ENCODE assay signal across 8 cellular contexts in genomic region chr1:25520446-25521061, GRCh38. TPM values are rescaled to one million over a fixed set of nuclear protein-coding genes. Genes with fewer than 3 reads are reported as not detected.
DNase-seq lines count a peak whose midpoint lies in the region; ATAC-seq, FAIRE-seq and TF ChIP-seq lines count a peak whose summit lies in the region.

No MANE protein-coding gene starts in this region.

- H3K27ac ChIP-seq in endothelial cell of umbilical vein (ENCODE audit: insufficient read depth, low read depth, low read length): no peak overlapping the region
- no peak overlapping the region for H3K27ac ChIP-seq in naive thymus-derived CD4-positive, alpha-beta T cell (ENCODE audit: low read depth, low read length)

- H3K9me1 ChIP-seq in endothelial cell of umbilical vein (replicated peaks; ENCODE audit: control insufficient read depth, extremely low read depth, insufficient read depth, low read length): no peaks in the 10 kb centered on the region

- no peaks in the 10 kb centered on the region for H3K79me2 ChIP-seq in endothelial cell of umbilical vein (ENCODE audit: control insufficient read depth, insufficient read depth, low read length)

- peaks cover 0 to 2% of the 10 kb centered on the region in 2 experiments for H3K27me3 ChIP-seq in endothelial cell of umbilical vein (ENCODE audit: control insufficient read depth in 2 of 2, insufficient read depth in 2 of 2, low read length in 2 of 2)
- H3K27me3 ChIP-seq in naive thymus-derived CD4-positive, alpha-beta T cell (ENCODE audit: control insufficient read depth in 2 of 2, insufficient read depth in 2 of 2, low read length in 2 of 2): no peaks in the 10 kb centered on the region

- FAIRE-seq in A204.1 (lab: Jason Lieb, UNC): peak; percentile 85
- FAIRE-seq in endothelial cell of umbilical vein (lab: Jason Lieb, UNC): peak; percentile 87

- CTCF ChIA-PET in activated CD8-positive, alpha-beta memory T cell treated with anti-CD3 and anti-CD28 coated beads, Interleukin-2, amount 10 ng/mL, durations not matched to agents 7 days and 5 days (lab: Charles Lee): interaction anchor here (0.8 to 2.3 kb wide), 24 partner anchors 12 to 301 kb away, joined by 3 to 16 read pairs (median 3); partner anchors contain the start of gene MACO1
- CTCF ChIA-PET in endothelial cell of umbilical vein (lab: Charles Lee): interaction anchor here (0.7 to 3.4 kb wide), 23 partner anchors 10 to 290 kb away, joined by 3 to 20 read pairs (median 4); no protein-coding TSS in a partner anchor
- CTCF ChIA-PET in naive thymus-derived CD4-positive, alpha-beta T cell (lab: Charles Lee): interaction anchor here (0.6 to 12.1 kb wide), 22 partner anchors 13 to 289 kb away, joined by 3 to 227 read pairs (median 5); partner anchors contain the start of gene LDLRAP1

- no peaks in the 10 kb centered on the region for H3K36me3 ChIP-seq in endothelial cell of umbilical vein (ENCODE audit: control insufficient read depth in 2 of 2, extremely low read depth in 1 of 2, insufficient read depth in 2 of 2, low read length in 2 of 2)
- no peaks in the 10 kb centered on the region for H3K36me3 ChIP-seq in naive thymus-derived CD4-positive, alpha-beta T cell (ENCODE audit: control insufficient read depth in 2 of 3, insufficient read depth in 3 of 3, low read length in 3 of 3)

- TF ChIP-seq CTCF in GM13977 (IDR thresholded peaks at IDR 0.05; ENCODE audit: extremely low read depth, insufficient read depth, missing control alignments) (peak; percentile 70), endothelial cell of umbilical vein (IDR thresholded peaks at IDR 0.05; ENCODE audit: extremely low read depth in 1 of 2, insufficient read depth in 1 of 2, low read depth in 1 of 2, low read length in 2 of 2) (peak; percentile 61 to 67)

- peak overlapping the region; percentile 82 for H2AFZ ChIP-seq in endothelial cell of umbilical vein (ENCODE audit: low read depth, low read length)

- no peaks in the 10 kb centered on the region for H3K9me3 ChIP-seq in endothelial cell of umbilical vein (replicated peaks; ENCODE audit: control insufficient read depth, insufficient read depth, low read length)
- no peaks in the 10 kb centered on the region for H3K9me3 ChIP-seq in naive thymus-derived CD4-positive, alpha-beta T cell (ENCODE audit: control insufficient read depth in 2 of 3, low read length in 3 of 3)

- no peak overlapping the region for H3K4me3 Mint-ChIP-seq in activated CD8-positive, alpha-beta memory T cell treated with anti-CD3 and anti-CD28 coated beads, Interleukin-2, amount 10 ng/mL, durations not matched to agents 7 days and 5 days
- no peak overlapping the region for H3K4me3 Mint-ChIP-seq in naive thymus-derived CD4-positive, alpha-beta T cell
- no peak overlapping the region for H3K4me3 Mint-ChIP-seq in stimulated activated naive B cell treated with anti-CD40 and anti-IgM and Interleukin-4, amounts not matched to agents 10 μg/mL and 1 μg/mL and 100 μg/mL, for 72 hours

- no peaks in the 10 kb centered on the region for H3K9me3 Mint-ChIP-seq in activated CD8-positive, alpha-beta memory T cell treated with anti-CD3 and anti-CD28 coated beads, Interleukin-2, amount 10 ng/mL, durations not matched to agents 7 days and 5 days (ENCODE audit: low read depth)
- H3K9me3 Mint-ChIP-seq in naive thymus-derived CD4-positive, alpha-beta T cell: peaks cover 0 to 5% (median 0%) of the 10 kb centered on the region in 11 donors
- H3K9me3 Mint-ChIP-seq in stimulated activated naive B cell treated with anti-CD40 and anti-IgM and Interleukin-4, amounts not matched to agents 10 μg/mL and 1 μg/mL and 100 μg/mL, for 72 hours: peaks cover 4% of the 10 kb centered on the region in 2 donors

- H3K4me1 Mint-ChIP-seq in activated CD8-positive, alpha-beta memory T cell treated with anti-CD3 and anti-CD28 coated beads, Interleukin-2, amount 10 ng/mL, durations not matched to agents 7 days and 5 days: peaks cover 2% of the 10 kb centered on the region
- peaks cover 3 to 18% (median 11%) of the 10 kb centered on the region in 7 donors for H3K4me1 Mint-ChIP-seq in naive thymus-derived CD4-positive, alpha-beta T cell
- H3K4me1 Mint-ChIP-seq in stimulated activated naive B cell treated with anti-CD40 and anti-IgM and Interleukin-4, amounts not matched to agents 10 μg/mL and 1 μg/mL and 100 μg/mL, for 72 hours: peaks cover 0 to 7% of the 10 kb centered on the region in 2 donors

- ATAC-seq in activated CD8-positive, alpha-beta memory T cell treated with anti-CD3 and anti-CD28 coated beads, Interleukin-2, amount 10 ng/mL, durations not matched to agents 7 days and 5 days: peak; percentile 72
- ATAC-seq in naive thymus-derived CD4-positive, alpha-beta T cell: peak; percentile 84
- ATAC-seq in stimulated activated naive B cell treated with anti-CD40 and anti-IgM and Interleukin-4, amounts not matched to agents 10 μg/mL and 1 μg/mL and 100 μg/mL, for 72 hours (replicated peaks): peak; percentile 60 to 63
- no peak for ATAC-seq in HG03354 (IDR thresholded peaks at IDR 0.05; ENCODE audit: poor library complexity, severe bottlenecking, unreplicated experiment)

- in situ Hi-C loops in GM13977 (cut with MboI; ENCODE audit: low pct_unique_long_range_greater_than_20kb, low sequenced_read_pairs, unreplicated experiment): no loop called here

- H3K4me1 ChIP-seq in endothelial cell of umbilical vein (ENCODE audit: control insufficient read depth, extremely low read depth, insufficient read depth, low read length): no peaks in the 10 kb centered on the region
- peaks cover 0 to 5% of the 10 kb centered on the region in 2 donors for H3K4me1 ChIP-seq in naive thymus-derived CD4-positive, alpha-beta T cell (ENCODE audit: control insufficient read depth in 2 of 2, insufficient read depth in 2 of 2, low read length in 2 of 2)

- H3K9ac ChIP-seq in endothelial cell of umbilical vein (replicated peaks; ENCODE audit: extremely low read depth, insufficient read depth, low read length): no peak overlapping the region

- dilution Hi-C loops in endothelial cell of umbilical vein (cut with MboI; ENCODE audit: extremely low pct_ligation_motif_present, low sequenced_read_pairs): no loop called here

- POLR2A ChIA-PET in endothelial cell of umbilical vein (lab: Charles Lee): no interaction called here
- POLR2A ChIA-PET in naive thymus-derived CD4-positive, alpha-beta T cell (lab: Charles Lee): interaction anchor here (0.6 to 11.4 kb wide), 10 partner anchors 15 to 268 kb away, joined by 3 to 85 read pairs (median 4); partner anchors contain the start of gene LDLRAP1

- BruUV-seq in endothelial cell of umbilical vein (replicated peaks; lab: Mats Ljungman, UMichigan): no TSS peak

- DNase-seq in GM13977 (ENCODE audit: low spot score) (peak; percentile 82), NCI-H69 (lab: John Stamatoyannopoulos, UW) (peak; percentile 62), endothelial cell of umbilical vein (ENCODE audit: low read depth, low spot score) (peak; percentile 57)
- DNase-seq in activated CD8-positive, alpha-beta memory T cell treated with anti-CD3 and anti-CD28 coated beads, Interleukin-2, amount 10 ng/mL, durations not matched to agents 7 days and 5 days: peak; percentile 76
- DNase-seq in naive thymus-derived CD4-positive, alpha-beta T cell: peak; percentile 40 to 75 (median 66)
- DNase-seq in stimulated activated naive B cell treated with anti-CD40 and anti-IgM and Interleukin-4, amounts not matched to agents 10 μg/mL and 1 μg/mL and 100 μg/mL, for 72 hours: no peak

- no peak overlapping the region for H3K27ac Mint-ChIP-seq in activated CD8-positive, alpha-beta memory T cell treated with anti-CD3 and anti-CD28 coated beads, Interleukin-2, amount 10 ng/mL, durations not matched to agents 7 days and 5 days
- H3K27ac Mint-ChIP-seq in naive thymus-derived CD4-positive, alpha-beta T cell: peak overlapping the region in 7 of 9 donors; percentile 72 to 94 (median 85)
- H3K27ac Mint-ChIP-seq in stimulated activated naive B cell treated with anti-CD40 and anti-IgM and Interleukin-4, amounts not matched to agents 10 μg/mL and 1 μg/mL and 100 μg/mL, for 72 hours: no peak overlapping the region

- no peak overlapping the region for H3K4me2 ChIP-seq in endothelial cell of umbilical vein (ENCODE audit: insufficient read depth, low read length)

- intact Hi-C loops in endothelial cell of umbilical vein (cut with micrococcal nuclease): loop anchor here (2.0 to 5.0 kb wide), 3 partner anchors 118 to 273 kb away; partner anchors contain the start of gene RSRP1
- intact Hi-C loops in naive thymus-derived CD4-positive, alpha-beta T cell (cut with micrococcal nuclease): loop anchor here (1.0 to 2.0 kb wide), 5 partner anchors 16 to 291 kb away; partner anchors contain the start of gene LDLRAP1 (in 1 of the 2)

- no peaks in the 10 kb centered on the region for H3K27me3 Mint-ChIP-seq in activated CD8-positive, alpha-beta memory T cell treated with anti-CD3 and anti-CD28 coated beads, Interleukin-2, amount 10 ng/mL, durations not matched to agents 7 days and 5 days
- peaks cover 0 to 4% (median 0%) of the 10 kb centered on the region in 5 donors for H3K27me3 Mint-ChIP-seq in naive thymus-derived CD4-positive, alpha-beta T cell
- peaks cover 4% of the 10 kb centered on the region in 2 donors for H3K27me3 Mint-ChIP-seq in stimulated activated naive B cell treated with anti-CD40 and anti-IgM and Interleukin-4, amounts not matched to agents 10 μg/mL and 1 μg/mL and 100 μg/mL, for 72 hours

- H3K4me3 ChIP-seq in endothelial cell of umbilical vein (replicated peaks in 1 of 3; ENCODE audit: insufficient read depth in 1 of 3, low read depth in 1 of 3, low read length in 3 of 3): no peak overlapping the region
- no peak overlapping the region for H3K4me3 ChIP-seq in naive thymus-derived CD4-positive, alpha-beta T cell (ENCODE audit: low read length)

- no peak for TF ChIP-seq POLR2A in endothelial cell of umbilical vein (IDR thresholded peaks at IDR 0.05; ENCODE audit: low read depth, low read length)

- H3K36me3 Mint-ChIP-seq in activated CD8-positive, alpha-beta memory T cell treated with anti-CD3 and anti-CD28 coated beads, Interleukin-2, amount 10 ng/mL, durations not matched to agents 7 days and 5 days: no peaks in the 10 kb centered on the region
- H3K36me3 Mint-ChIP-seq in naive thymus-derived CD4-positive, alpha-beta T cell: peaks cover 0 to 3% (median 0%) of the 10 kb centered on the region in 5 donors
- H3K36me3 Mint-ChIP-seq in stimulated activated naive B cell treated with anti-CD40 and anti-IgM and Interleukin-4, amounts not matched to agents 10 μg/mL and 1 μg/mL and 100 μg/mL, for 72 hours: no peaks in the 10 kb centered on the region

- H4K20me1 ChIP-seq in endothelial cell of umbilical vein (replicated peaks; ENCODE audit: control insufficient read depth, extremely low read depth, insufficient read depth, low read length): no peaks in the 10 kb centered on the region

RNA-seq across cellular contexts. Expression of gene LDLRAP1, which starts 22.9 kb away (rescaled TPM):
- 10 to 100 TPM in 1 of 2 experiments, 1 to 10 TPM in 1; 4.9 to 11.0 TPM for total RNA-seq in activated CD8-positive, alpha-beta memory T cell treated with anti-CD3 and anti-CD28 coated beads, Interleukin-2, amount 10 ng/mL, durations not matched to agents 7 days and 5 days
- total RNA-seq in endothelial cell of umbilical vein: 20.8 and 24.7 TPM in 2 replicates
- polyA plus RNA-seq in endothelial cell of umbilical vein: 23.1 and 23.6 TPM in 2 replicates
- polyA plus RNA-seq in endothelial cell of umbilical vein (2011; cell fraction: cytosol; rRNA removed): 22.0 and 22.9 TPM in 2 replicates
- polyA plus RNA-seq in endothelial cell of umbilical vein (2011; cell fraction: nucleus; rRNA removed): 27.0 and 29.1 TPM in 2 replicates
- 13.5 and 14.5 TPM in 2 replicates for polyA plus RNA-seq in endothelial cell of umbilical vein (2012)
- polyA minus RNA-seq in endothelial cell of umbilical vein: 19.0 and 19.5 TPM in 2 replicates
- polyA minus RNA-seq in endothelial cell of umbilical vein (2011; cell fraction: cytosol; rRNA and poly(A)+ RNA removed): 12.2 TPM
- 8.3 and 8.6 TPM in 2 replicates for polyA minus RNA-seq in endothelial cell of umbilical vein (2011; cell fraction: nucleus; rRNA and poly(A)+ RNA removed)
- 100 to 1,000 TPM in 4 of 5 experiments, 10 to 100 TPM in 1; 28.1 to 364 (median 159) TPM for total RNA-seq in naive thymus-derived CD4-positive, alpha-beta T cell
- polyA plus RNA-seq in naive thymus-derived CD4-positive, alpha-beta T cell: 100 to 1,000 TPM; 301 to 853 TPM

Comparison
In these comparisons a context has a peak if more than half of its experiments do, and no peak if none do; other contexts are left out.
1. H3K27ac Mint-ChIP-seq: peak in naive thymus-derived CD4-positive, alpha-beta T cell (7 of 9); none in activated CD8-positive, alpha-beta memory T cell treated with anti-CD3 and anti-CD28 coated beads, Interleukin-2, amount 10 ng/mL, durations not matched to agents 7 days and 5 days (single experiment) and stimulated activated naive B cell treated with anti-CD40 and anti-IgM and Interleukin-4, amounts not matched to agents 10 μg/mL and 1 μg/mL and 100 μg/mL, for 72 hours (single experiment).